Comparison of ENCODE assay signal across 9 cellular contexts in genomic region chr1:8706995-8707396, GRCh38.
DNase-seq lines count a peak whose midpoint lies in the region; ATAC-seq and TF ChIP-seq lines count a peak whose summit lies in the region.
"Had no signal": no experiment of that assay in that cellular context is flagged by ENCODE, and none has a peak within 500 bp of the region (broad histone marks: within the 10 kb centered on the region; RNA-seq: fewer than 3 reads in every experiment).

No MANE protein-coding gene starts in this region.

- peaks cover 67% of the 10 kb centered on the region for H3K79me2 ChIP-seq in hepatocyte

- ATAC-seq in CD4-positive, alpha-beta T cell (ENCODE audit: poor library complexity) = no peak
- ATAC-seq in stimulated activated naive CD8-positive, alpha-beta T cell treated with anti-CD3 and anti-CD28 coated beads, Interleukin-15, Interleukin-2, amounts not matched to agents 100 U/mL and 50 U/mL, for 24 hours = no peak
- ATAC-seq in HG03280 (IDR thresholded peaks at IDR 0.05; ENCODE audit: unreplicated experiment) = no peak

- POLR2A ChIA-PET in A673 (lab: Charles Lee; ENCODE audit: low non-redundant PET) = no interaction called here
- POLR2A ChIA-PET in CD4-positive, alpha-beta T cell (lab: Charles Lee) = no interaction called here

- H3K27ac ChIP-seq in A673 (ENCODE audit: low read depth, low read length, poor library complexity, severe bottlenecking) = peak overlapping the region; percentile 24
- H3K27ac ChIP-seq in hepatocyte = peak overlapping the region; percentile 42
- H3K27ac ChIP-seq in CD4-positive, alpha-beta T cell (ENCODE audit: low read depth, low read length) = no peak overlapping the region

- no peaks in the 10 kb centered on the region for H3K36me3 Mint-ChIP-seq in CD4-positive, alpha-beta T cell (ENCODE audit: low read depth)

- no peaks in the 10 kb centered on the region for H3K36me3 ChIP-seq in A673 (ENCODE audit: insufficient read depth, low read length, poor library complexity, severe bottlenecking)
- H3K36me3 ChIP-seq in hepatocyte (replicated peaks; ENCODE audit: insufficient read depth, low read depth) = no peaks in the 10 kb centered on the region

- peaks cover 52% of the 10 kb centered on the region for H3K27me3 Mint-ChIP-seq in CD4-positive, alpha-beta T cell

- TF ChIP-seq CTCF in A673 (conservative IDR thresholded peaks at IDR 0.05; ENCODE audit: low read depth, low read length) = no peak
- TF ChIP-seq CTCF in hepatocyte (IDR thresholded peaks at IDR 0.05; ENCODE audit: poor library complexity) = no peak
- TF ChIP-seq CTCF in CD4-positive, alpha-beta T cell (IDR thresholded peaks at IDR 0.05) = no peak

- H3K9me3 ChIP-seq in A673 (ENCODE audit: low read depth, low read length, poor library complexity, severe bottlenecking) = no peaks in the 10 kb centered on the region
- no peaks in the 10 kb centered on the region for H3K9me3 ChIP-seq in hepatocyte (ENCODE audit: low read depth)
- no peaks in the 10 kb centered on the region for H3K9me3 ChIP-seq in CD4-positive, alpha-beta T cell (ENCODE audit: control insufficient read depth, low read length)

- peaks cover 54% of the 10 kb centered on the region for H3K4me1 ChIP-seq in A673 (ENCODE audit: insufficient read depth, low read length, poor library complexity, severe bottlenecking)
- peaks cover 42% of the 10 kb centered on the region for H3K4me1 ChIP-seq in hepatocyte (ENCODE audit: insufficient read depth)

- H3K27ac Mint-ChIP-seq in CD4-positive, alpha-beta T cell = no peak overlapping the region

- no peaks in the 10 kb centered on the region for H3K9me2 ChIP-seq in hepatocyte (replicated peaks; ENCODE audit: insufficient read depth)

- H3K27me3 ChIP-seq in A673 (replicated peaks; ENCODE audit: insufficient read depth, low read depth, low read length, poor library complexity) = no peaks in the 10 kb centered on the region
- H3K27me3 ChIP-seq in hepatocyte = no peaks in the 10 kb centered on the region
- H3K27me3 ChIP-seq in CD4-positive, alpha-beta T cell (ENCODE audit: control insufficient read depth, insufficient read depth, low read length) = peaks cover 31% of the 10 kb centered on the region

- peak overlapping the region; percentile 1 for H3K4me3 ChIP-seq in A673 (ENCODE audit: low read depth, low read length, poor library complexity, severe bottlenecking)
- H3K4me3 ChIP-seq in hepatocyte = no peak overlapping the region

- CTCF ChIA-PET in A673 (lab: Charles Lee) = interaction anchor here (0.6 to 0.8 kb wide), 3 partner anchors 20 to 223 kb away, joined by 3 to 5 read pairs (median 3); no protein-coding TSS in a partner anchor
- CTCF ChIA-PET in CD4-positive, alpha-beta T cell (lab: Charles Lee) = interaction anchor here (2.3 kb wide), 1 partner anchor 36 kb away, joined by 7 read pairs; no protein-coding TSS in a partner anchor

- H3K4me3 Mint-ChIP-seq in CD4-positive, alpha-beta T cell = no peak overlapping the region

- DNase-seq in A673 (ENCODE audit: low spot score) (peak; percentile 83), NCI-H1105 (lab: John Stamatoyannopoulos, UW) (peak; percentile 91), hepatocyte (ENCODE audit: low spot score) (peak; percentile 42), NAMALWA (ENCODE audit: low spot score) (no peak)
- no peak for DNase-seq in CD4-positive, alpha-beta T cell
- DNase-seq in stimulated activated naive CD8-positive, alpha-beta T cell treated with anti-CD3 and anti-CD28 coated beads, Interleukin-15, Interleukin-2, amounts not matched to agents 100 U/mL and 50 U/mL, for 24 hours = no peak
- DNase-seq: activated T-cell treated with anti-CD3 and anti-CD28 coated beads, Interleukin-2, amount 50 U/mL, for 48 hours had no signal

- no peaks in the 10 kb centered on the region for H3K9me3 Mint-ChIP-seq in CD4-positive, alpha-beta T cell

- peak overlapping the region; percentile 47 for H3K4me2 ChIP-seq in hepatocyte

- no peaks in the 10 kb centered on the region for H4K20me1 ChIP-seq in hepatocyte (ENCODE audit: insufficient read depth, poor library complexity, severe bottlenecking)

- WGBS in hepatocyte (ENCODE audit: low lambda C conversion rate, missing lambda C conversion rate) = 10% methylated on average over 3 of the region's 3 CpGs

- H2AFZ ChIP-seq in hepatocyte = no peak overlapping the region

- peaks cover 17% of the 10 kb centered on the region for H3K4me1 Mint-ChIP-seq in CD4-positive, alpha-beta T cell (ENCODE audit: low read depth)

- intact Hi-C loops in A673 (cut with micrococcal nuclease; ENCODE audit: unreplicated experiment) = loop anchor here (10.0 kb wide), 2 partner anchors 102 to 332 kb away; no protein-coding TSS in a partner anchor
- intact Hi-C loops in CD4-positive, alpha-beta T cell (cut with DNase I, micrococcal nuclease) = no loop called here

- no TSS peak for BruUV-seq in A673 (replicated peaks; lab: Mats Ljungman, UMichigan)

TF ChIP-seq in PFSK-1, 5 proteins besides CTCF, POLR2A, EP300 and RAD21:
- TF ChIP-seq, protein P1, sequence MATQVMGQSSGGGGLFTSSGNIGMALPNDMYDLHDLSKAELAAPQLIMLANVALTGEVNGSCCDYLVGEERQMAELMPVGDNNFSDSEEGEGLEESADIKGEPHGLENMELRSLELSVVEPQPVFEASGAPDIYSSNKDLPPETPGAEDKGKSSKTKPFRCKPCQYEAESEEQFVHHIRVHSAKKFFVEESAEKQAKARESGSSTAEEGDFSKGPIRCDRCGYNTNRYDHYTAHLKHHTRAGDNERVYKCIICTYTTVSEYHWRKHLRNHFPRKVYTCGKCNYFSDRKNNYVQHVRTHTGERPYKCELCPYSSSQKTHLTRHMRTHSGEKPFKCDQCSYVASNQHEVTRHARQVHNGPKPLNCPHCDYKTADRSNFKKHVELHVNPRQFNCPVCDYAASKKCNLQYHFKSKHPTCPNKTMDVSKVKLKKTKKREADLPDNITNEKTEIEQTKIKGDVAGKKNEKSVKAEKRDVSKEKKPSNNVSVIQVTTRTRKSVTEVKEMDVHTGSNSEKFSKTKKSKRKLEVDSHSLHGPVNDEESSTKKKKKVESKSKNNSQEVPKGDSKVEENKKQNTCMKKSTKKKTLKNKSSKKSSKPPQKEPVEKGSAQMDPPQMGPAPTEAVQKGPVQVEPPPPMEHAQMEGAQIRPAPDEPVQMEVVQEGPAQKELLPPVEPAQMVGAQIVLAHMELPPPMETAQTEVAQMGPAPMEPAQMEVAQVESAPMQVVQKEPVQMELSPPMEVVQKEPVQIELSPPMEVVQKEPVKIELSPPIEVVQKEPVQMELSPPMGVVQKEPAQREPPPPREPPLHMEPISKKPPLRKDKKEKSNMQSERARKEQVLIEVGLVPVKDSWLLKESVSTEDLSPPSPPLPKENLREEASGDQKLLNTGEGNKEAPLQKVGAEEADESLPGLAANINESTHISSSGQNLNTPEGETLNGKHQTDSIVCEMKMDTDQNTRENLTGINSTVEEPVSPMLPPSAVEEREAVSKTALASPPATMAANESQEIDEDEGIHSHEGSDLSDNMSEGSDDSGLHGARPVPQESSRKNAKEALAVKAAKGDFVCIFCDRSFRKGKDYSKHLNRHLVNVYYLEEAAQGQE (IDR thresholded peaks at IDR 0.05; ENCODE audit: insufficient read depth in 1 of 2, low read depth in 2 of 2, low read length in 2 of 2) = no peak; a peak in 1 of 4 replicates
- TF ChIP-seq TAF1 (IDR thresholded peaks at IDR 0.05; ENCODE audit: borderline replicate concordance, insufficient read depth, low read length) = peak; percentile 85; the same call in 1 of the 2 replicates
- peak; percentile 66 for TF ChIP-seq POLR2AphosphoS5 (IDR thresholded peaks at IDR 0.05; ENCODE audit: low read depth, low read length)
- TF ChIP-seq FOXP2 (optimal IDR thresholded peaks at IDR 0.05; ENCODE audit: borderline replicate concordance, extremely low read depth, extremely low read length, insufficient read depth) = no peak
- TF ChIP-seq SIN3A (IDR thresholded peaks at IDR 0.05; ENCODE audit: borderline replicate concordance, insufficient read depth, low read length) = peak; percentile 92; the same call in 1 of the 2 replicates

Comparison
In these comparisons a context has a peak if more than half of its experiments do, and no peak if none do; other contexts are left out.
1. DNase-seq: peak in A673 (single experiment), NCI-H1105 (single experiment) and hepatocyte (single experiment); none in CD4-positive, alpha-beta T cell (0 of 10), stimulated activated naive CD8-positive, alpha-beta T cell treated with anti-CD3 and anti-CD28 coated beads, Interleukin-15, Interleukin-2, amounts not matched to agents 100 U/mL and 50 U/mL, for 24 hours (single experiment) and NAMALWA (single experiment).